In the genomic region with DNA sequence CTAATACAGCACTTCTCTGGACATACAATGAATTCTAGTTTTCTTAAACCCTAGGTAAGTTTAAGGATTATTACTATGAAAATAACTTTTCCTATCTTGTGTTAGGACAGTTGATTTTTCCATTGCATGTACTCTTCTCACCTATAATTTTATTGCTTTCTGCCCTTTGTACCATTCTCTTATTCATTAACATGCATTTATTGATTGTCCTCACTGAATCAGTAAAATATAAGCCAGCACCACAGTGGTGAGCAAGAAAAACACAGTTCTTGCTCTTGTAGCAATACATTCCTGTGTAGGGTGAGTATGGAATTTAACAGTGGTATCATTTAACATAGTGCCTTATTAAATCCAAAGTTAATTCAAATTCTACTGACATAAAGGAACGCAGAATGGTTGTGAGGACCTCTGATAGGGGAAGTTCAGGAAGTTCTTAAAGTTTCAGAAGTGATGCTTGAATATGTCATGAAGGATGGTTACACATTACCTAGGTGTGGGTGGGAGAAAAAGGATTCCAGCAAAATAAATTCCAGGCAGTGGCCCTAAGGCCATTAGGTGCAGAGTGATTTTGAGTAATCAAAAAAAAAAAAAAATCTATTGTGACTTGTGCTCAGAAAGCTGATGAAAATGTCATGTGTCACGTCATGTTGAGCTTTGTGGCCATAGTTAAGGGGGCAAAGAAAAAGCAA, we compare ENCODE assay signal across 28 cellular contexts.
"Had no signal": no experiment of that assay in that cellular context is flagged by ENCODE, and none has a peak within 500 bp of the region (broad histone marks: within the 10 kb centered on the region; RNA-seq: fewer than 3 reads in every experiment).

No MANE protein-coding gene starts in this region.

- H3K4me3 ChIP-seq: ascending aorta, heart right ventricle, skin epidermis, upper lobe of left lung, vagina had no signal

- DNase-seq: activated CD4-positive, alpha-beta T cell treated with anti-CD3 and anti-CD28 coated beads for 4 hours; activated CD4-positive, alpha-beta T cell treated with anti-CD3 and anti-CD28 coated beads, Interleukin-2, amount 50 U/mL, for 48 hours; activated CD8-positive, alpha-beta memory T cell treated with anti-CD3 and anti-CD28 coated beads for 24 hours; activated gamma-delta T cell; activated naive CD4-positive, alpha-beta T cell treated with anti-CD3 and anti-CD28 coated beads, Interleukin-2, amount 10 ng/mL, durations not matched to agents 7 days and 5 days; activated naive CD8-positive, alpha-beta T cell treated with anti-CD3 and anti-CD28 coated beads, Interleukin-2, amount 10 ng/mL, durations not matched to agents 7 days and 5 days; brain microvascular endothelial cell; cortex of kidney; foreskin keratinocyte; heart right ventricle; kidney glomerular epithelial cell; naive B cell; nucleus accumbens; stimulated activated CD4-positive, alpha-beta T cell treated with anti-CD3 and anti-CD28 coated beads, Interleukin-1b, Interleukin-23, amount 100 ng/mL, for 48 hours; stimulated activated CD4-positive, alpha-beta T cell treated with anti-CD3 and anti-CD28 coated beads, Interleukin-4, amount 100 ng/mL, for 4 hours; stimulated activated CD8-positive, alpha-beta memory T cell treated with anti-CD3 and anti-CD28 coated beads, Interleukin-4, amount 100 ng/mL, for 48 hours; stimulated activated naive CD8-positive, alpha-beta T cell treated with anti-CD3 and anti-CD28 coated beads, Interleukin-15, amount 100 ng/mL, for 72 hours; substantia nigra; upper lobe of left lung had no signal

- H3K9me3 ChIP-seq: ascending aorta, heart right ventricle, upper lobe of left lung, vagina had no signal

- H3K27me3 ChIP-seq: ascending aorta, brain microvascular endothelial cell, foreskin keratinocyte, heart right ventricle, upper lobe of left lung, vagina had no signal

- FAIRE-seq: endothelial cell of umbilical vein, TTC549 had no signal

- H3K4me1 ChIP-seq: ascending aorta, foreskin keratinocyte, heart right ventricle, upper lobe of left lung, vagina had no signal

- H3K36me3 ChIP-seq: ascending aorta, brain microvascular endothelial cell, heart right ventricle, upper lobe of left lung, vagina had no signal

- H3K27ac ChIP-seq: ascending aorta, brain microvascular endothelial cell, foreskin keratinocyte, heart right ventricle, skin epidermis, upper lobe of left lung, vagina, VCaP had no signal

- ATAC-seq: esophagus mucosa; foreskin keratinocyte; heart right ventricle; sciatic nerve; stimulated activated memory B cell treated with anti-CD40 and anti-IgM and Interleukin-4, amounts not matched to agents 10 μg/mL and 1 μg/mL and 100 μg/mL, for 72 hours; stimulated activated naive CD8-positive, alpha-beta T cell treated with anti-CD3 and anti-CD28 coated beads, Interleukin-15, amount 100 ng/mL, for 72 hours had no signal
